Comparison of ENCODE assay signal across 25 cellular contexts in the genomic region with DNA sequence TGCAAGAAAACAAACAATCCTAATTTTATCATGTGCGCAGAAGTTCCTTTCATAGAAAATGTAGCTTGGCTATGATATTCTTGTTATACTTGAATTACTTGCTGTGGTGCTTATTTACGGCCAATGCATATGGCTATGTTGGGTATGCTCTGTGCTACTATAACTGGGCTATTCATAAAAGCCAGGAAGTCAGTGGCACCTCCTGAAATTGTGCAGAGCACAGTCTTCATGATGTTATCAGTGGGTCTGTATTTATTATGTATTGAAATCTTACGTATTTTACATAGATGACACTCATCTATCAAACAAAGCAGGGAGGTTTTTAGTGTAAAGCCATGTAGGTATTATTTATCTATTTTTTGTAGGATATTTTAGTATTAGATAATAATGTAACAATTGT.
"Had no signal": no experiment of that assay in that cellular context is flagged by ENCODE, and none has a peak within 500 bp of the region (broad histone marks: within the 10 kb centered on the region; RNA-seq: fewer than 3 reads in every experiment).

No MANE protein-coding gene starts in this region.

- H3K4me1 ChIP-seq: colonic mucosa, esophagus muscularis mucosa, foreskin keratinocyte, gastroesophageal sphincter, heart left ventricle, lower lobe of right lung had no signal

- H3K9me3 Mint-ChIP-seq: endodermal cell, mesothelial cell of epicardium had no signal

- H3K36me3 ChIP-seq: colonic mucosa, esophagus muscularis mucosa, gastroesophageal sphincter, heart left ventricle, lower lobe of right lung had no signal

- H3K9me3 ChIP-seq: colonic mucosa, esophagus muscularis mucosa, gastroesophageal sphincter, lower lobe of right lung, mucosa of descending colon had no signal

- H3K4me2 ChIP-seq: hepatocyte had no signal

- H3K4me1 Mint-ChIP-seq: immature natural killer cell; naive B cell; naive thymus-derived CD8-positive, alpha-beta T cell had no signal

- DNase-seq: colonic mucosa; cortex of kidney; effector CD8-positive, alpha-beta T cell; effector memory CD8-positive, alpha-beta T cell; endodermal cell; foreskin keratinocyte; heart left ventricle; hypothalamus; immature natural killer cell; islet precursor cell; kidney; kidney glomerular epithelial cell; left colon; left ventricle myocardium superior; lower lobe of right lung; mesenchymal stem cell; mucosa of descending colon; naive B cell; naive thymus-derived CD8-positive, alpha-beta T cell had no signal

- H3K4me3 Mint-ChIP-seq: dendritic cell treated with granulocyte-macrophage colony-stimulating factor and Interleukin-4, amounts not matched to agents 40 ng/mL and 50 ng/mL, for 4 days; effector memory CD8-positive, alpha-beta T cell; endodermal cell; immature natural killer cell; mesothelial cell of epicardium; naive B cell; naive thymus-derived CD8-positive, alpha-beta T cell had no signal

- ATAC-seq: effector memory CD8-positive, alpha-beta T cell; foreskin keratinocyte; gastroesophageal sphincter; heart left ventricle; left colon; left lobe of liver; left ventricle myocardium superior; lower lobe of right lung; mucosa of descending colon; naive thymus-derived CD8-positive, alpha-beta T cell had no signal

- H3K27ac ChIP-seq: colonic mucosa, esophagus muscularis mucosa, foreskin keratinocyte, gastroesophageal sphincter, heart left ventricle, hepatocyte, lower lobe of right lung had no signal

- FAIRE-seq: kidney had no signal

- H3K36me3 Mint-ChIP-seq: immature natural killer cell; mesothelial cell of epicardium; naive B cell; naive thymus-derived CD8-positive, alpha-beta T cell had no signal

- H2AFZ ChIP-seq: hepatocyte had no signal

- H3K27ac Mint-ChIP-seq: dendritic cell treated with granulocyte-macrophage colony-stimulating factor and Interleukin-4, amounts not matched to agents 40 ng/mL and 50 ng/mL, for 4 days; effector memory CD8-positive, alpha-beta T cell; endodermal cell; immature natural killer cell; mesothelial cell of epicardium; naive B cell; naive thymus-derived CD8-positive, alpha-beta T cell had no signal

- H3K27me3 Mint-ChIP-seq: dendritic cell treated with granulocyte-macrophage colony-stimulating factor and Interleukin-4, amounts not matched to agents 40 ng/mL and 50 ng/mL, for 4 days; effector memory CD8-positive, alpha-beta T cell; naive B cell; naive thymus-derived CD8-positive, alpha-beta T cell had no signal

- H3K27me3 ChIP-seq: colonic mucosa, esophagus muscularis mucosa, foreskin keratinocyte, gastroesophageal sphincter, heart left ventricle, hepatocyte had no signal

- H3K4me3 ChIP-seq: colonic mucosa, esophagus muscularis mucosa, gastroesophageal sphincter, heart left ventricle, hepatocyte, lower lobe of right lung, mucosa of descending colon had no signal

- H3K79me2 ChIP-seq: hepatocyte had no signal
